ENCODE assay signal across 30 cellular contexts in genomic region chr5:75306746-75307145, GRCh38.
"Had no signal": no experiment of that assay in that cellular context is flagged by ENCODE, and none has a peak within 500 bp of the region (broad histone marks: within the 10 kb centered on the region; RNA-seq: fewer than 3 reads in every experiment).

No MANE protein-coding gene starts in this region.

- H3K27ac Mint-ChIP-seq: activated CD4-positive, alpha-beta memory T cell treated with anti-CD3 and anti-CD28 coated beads for 36 hours; activated CD4-positive, alpha-beta T cell treated with anti-CD3 and anti-CD28 coated beads, Interleukin-2, amount 10 ng/mL, durations not matched to agents 24 days and 14 days; activated naive CD4-positive, alpha-beta T cell treated with anti-CD3 and anti-CD28 coated beads for 36 hours; activated naive CD8-positive, alpha-beta T cell treated with anti-CD3 and anti-CD28 coated beads, Interleukin-2, amount 10 ng/mL, durations not matched to agents 7 days and 5 days; activated T-helper 1 cell treated with anti-CD3 and anti-CD28 coated beads, Interleukin-12 subunit alpha, Interleukin-12 subunit beta, Interleukin-2, Interleukin-4 antibody, amounts not matched to agents 30 ng/mL and 10 ng/mL and 1 ng/mL, durations not matched to agents 14 hours and 24 hours and 36 hours; natural killer cell treated with Interleukin-12 subunit alpha and Interleukin-12 subunit beta and Interleukin-15 and Interleukin-18, amount 100 ng/mL, for 72 hours; T-helper 17 cell had no signal

- DNase-seq: activated CD4-positive, alpha-beta memory T cell treated with anti-CD3 and anti-CD28 coated beads for 36 hours; activated CD4-positive, alpha-beta T cell treated with anti-CD3 and anti-CD28 coated beads, Interleukin-2, amount 10 ng/mL, durations not matched to agents 24 days and 14 days; activated CD8-positive, alpha-beta memory T cell treated with anti-CD3 and anti-CD28 coated beads, Interleukin-2, amount 50 U/mL, for 4 hours; activated effector memory CD4-positive, alpha-beta T cell treated with anti-CD3 and anti-CD28 coated beads, Interleukin-2, amount 50 U/mL, for 16 hours; activated naive CD4-positive, alpha-beta T cell treated with anti-CD3 and anti-CD28 coated beads for 36 hours; activated naive CD8-positive, alpha-beta T cell treated with anti-CD3 and anti-CD28 coated beads, Interleukin-2, amount 10 ng/mL, durations not matched to agents 7 days and 5 days; activated T-cell treated with anti-CD3 and anti-CD28 coated beads, Interleukin-2, amount 50 U/mL, for 1 hour; dermis blood vessel endothelial cell; effector CD4-positive, alpha-beta T cell; foreskin melanocyte; heart right ventricle; left lung; lower lobe of right lung; right cardiac atrium; stimulated activated CD4-positive, alpha-beta T cell treated with anti-CD3 and anti-CD28 coated beads, Interleukin-2, amount 100 ng/mL, for 48 hours; stimulated activated naive CD4-positive, alpha-beta T cell treated with Interleukin-2 at 50 U/mL for 16 hours; T-helper 17 cell; T1000; testis; transverse colon; WERI-Rb-1 had no signal

- H3K9me3 Mint-ChIP-seq: activated CD4-positive, alpha-beta memory T cell treated with anti-CD3 and anti-CD28 coated beads for 36 hours; activated CD4-positive, alpha-beta T cell treated with anti-CD3 and anti-CD28 coated beads, Interleukin-2, amount 10 ng/mL, durations not matched to agents 24 days and 14 days; activated naive CD4-positive, alpha-beta T cell treated with anti-CD3 and anti-CD28 coated beads for 36 hours; activated naive CD8-positive, alpha-beta T cell treated with anti-CD3 and anti-CD28 coated beads, Interleukin-2, amount 10 ng/mL, durations not matched to agents 7 days and 5 days; activated T-helper 1 cell treated with anti-CD3 and anti-CD28 coated beads, Interleukin-12 subunit alpha, Interleukin-12 subunit beta, Interleukin-2, Interleukin-4 antibody, amounts not matched to agents 30 ng/mL and 10 ng/mL and 1 ng/mL, durations not matched to agents 14 hours and 24 hours and 36 hours; central memory CD8-positive, alpha-beta T cell; natural killer cell treated with Interleukin-12 subunit alpha and Interleukin-12 subunit beta and Interleukin-15 and Interleukin-18, amount 100 ng/mL, for 72 hours had no signal

- H3K27me3 Mint-ChIP-seq: activated naive CD8-positive, alpha-beta T cell treated with anti-CD3 and anti-CD28 coated beads, Interleukin-2, amount 10 ng/mL, durations not matched to agents 7 days and 5 days had no signal

- H3K36me3 Mint-ChIP-seq: activated CD4-positive, alpha-beta memory T cell treated with anti-CD3 and anti-CD28 coated beads for 36 hours; activated naive CD8-positive, alpha-beta T cell treated with anti-CD3 and anti-CD28 coated beads, Interleukin-2, amount 10 ng/mL, durations not matched to agents 7 days and 5 days; natural killer cell treated with Interleukin-12 subunit alpha and Interleukin-12 subunit beta and Interleukin-15 and Interleukin-18, amount 100 ng/mL, for 72 hours had no signal

- FAIRE-seq: colon, islet of Langerhans, urothelium cell line had no signal

- ATAC-seq: activated CD4-positive, CD25-positive, alpha-beta regulatory T cell treated with anti-CD3 and anti-CD28 coated beads, Interleukin-2, amount 50 U/mL, for 24 hours; heart right ventricle; left lung; lower lobe of right lung; natural killer cell treated with Interleukin-12 subunit alpha and Interleukin-12 subunit beta and Interleukin-15 and Interleukin-18, amount 100 ng/mL, for 72 hours; right cardiac atrium; T-helper 17 cell had no signal

- H3K4me3 Mint-ChIP-seq: activated CD4-positive, alpha-beta memory T cell treated with anti-CD3 and anti-CD28 coated beads for 36 hours; activated CD4-positive, alpha-beta T cell treated with anti-CD3 and anti-CD28 coated beads, Interleukin-2, amount 10 ng/mL, durations not matched to agents 24 days and 14 days; activated naive CD4-positive, alpha-beta T cell treated with anti-CD3 and anti-CD28 coated beads for 36 hours; activated naive CD8-positive, alpha-beta T cell treated with anti-CD3 and anti-CD28 coated beads, Interleukin-2, amount 10 ng/mL, durations not matched to agents 7 days and 5 days; activated T-helper 1 cell treated with anti-CD3 and anti-CD28 coated beads, Interleukin-12 subunit alpha, Interleukin-12 subunit beta, Interleukin-2, Interleukin-4 antibody, amounts not matched to agents 30 ng/mL and 10 ng/mL and 1 ng/mL, durations not matched to agents 14 hours and 24 hours and 36 hours; central memory CD8-positive, alpha-beta T cell; natural killer cell treated with Interleukin-12 subunit alpha and Interleukin-12 subunit beta and Interleukin-15 and Interleukin-18, amount 100 ng/mL, for 72 hours; T-helper 17 cell had no signal

- H3K4me1 Mint-ChIP-seq: activated CD4-positive, alpha-beta T cell treated with anti-CD3 and anti-CD28 coated beads, Interleukin-2, amount 10 ng/mL, durations not matched to agents 24 days and 14 days; activated naive CD8-positive, alpha-beta T cell treated with anti-CD3 and anti-CD28 coated beads, Interleukin-2, amount 10 ng/mL, durations not matched to agents 7 days and 5 days; central memory CD8-positive, alpha-beta T cell had no signal

- H3K4me3 ChIP-seq: breast epithelium, esophagus muscularis mucosa, heart right ventricle, left lung, lower lobe of right lung, testis, transverse colon had no signal
